11 cellular contexts compared by ENCODE assay signal in the genomic region with DNA sequence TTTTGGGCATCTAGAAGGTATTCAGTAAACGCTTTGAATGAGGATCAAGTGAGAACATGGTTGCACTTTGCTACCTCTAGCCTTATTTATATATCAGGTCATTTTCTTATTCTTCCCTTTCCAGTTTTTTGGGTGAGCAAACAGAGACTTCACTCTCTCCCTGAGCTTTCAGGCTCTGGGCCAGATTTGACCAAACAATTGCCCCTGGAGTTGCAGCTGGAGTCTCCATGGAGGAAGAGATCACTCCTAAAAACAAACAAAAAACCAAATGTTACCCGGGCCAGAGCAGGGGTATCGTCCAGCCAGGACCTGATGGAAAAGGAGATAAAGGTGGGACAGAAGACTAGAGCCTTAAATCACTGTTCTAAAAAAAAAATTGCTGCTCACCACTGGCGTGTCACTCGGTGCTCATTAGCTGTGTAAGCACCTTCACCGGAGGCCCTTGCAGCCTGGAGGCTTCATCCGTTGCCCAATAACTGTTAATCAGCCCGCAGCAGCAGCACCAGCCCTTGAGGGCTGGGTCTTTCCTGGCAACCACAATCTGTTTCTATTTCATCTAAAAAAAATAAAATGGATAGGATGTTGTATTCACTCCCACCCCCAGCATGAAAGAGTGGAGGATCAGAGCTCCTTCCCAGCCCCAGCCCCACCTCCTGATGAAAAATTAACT.
"Had no signal": no experiment of that assay in that cellular context is flagged by ENCODE, and none has a peak within 500 bp of the region (broad histone marks: within the 10 kb centered on the region; RNA-seq: fewer than 3 reads in every experiment).

No MANE protein-coding gene starts in this region.

- H3K4me2 ChIP-seq: hepatocyte had no signal

- H3K9me3 ChIP-seq: psoas muscle, sigmoid colon, spleen, upper lobe of left lung had no signal

- H2AFZ ChIP-seq: hepatocyte had no signal

- H3K4me3 ChIP-seq: hepatocyte, psoas muscle, sigmoid colon, spleen, upper lobe of left lung had no signal

- DNase-seq: activated CD4-positive, alpha-beta memory T cell treated with anti-CD3 and anti-CD28 coated beads, Interleukin-2, amount 10 ng/mL, durations not matched to agents 7 days and 5 days; activated CD4-positive, alpha-beta T cell treated with anti-CD3 and anti-CD28 coated beads for 4 hours; activated effector memory CD4-positive, alpha-beta T cell treated with Interleukin-2 at 50 U/mL for 16 hours; activated naive CD4-positive, alpha-beta T cell treated with anti-CD3 and anti-CD28 coated beads, Interleukin-2, amount 50 U/mL, for 16 hours; activated T-cell treated with anti-CD3 and anti-CD28 coated beads, Interleukin-2, amount 50 U/mL, for 4 hours; psoas muscle; sigmoid colon; spleen; stimulated activated naive CD8-positive, alpha-beta T cell treated with anti-CD3 and anti-CD28 coated beads, Interleukin-15, amount 100 ng/mL, for 72 hours; upper lobe of left lung had no signal

- H3K27ac ChIP-seq: hepatocyte, psoas muscle, sigmoid colon, spleen had no signal

- H3K36me3 ChIP-seq: sigmoid colon, spleen, upper lobe of left lung had no signal

- H3K4me1 ChIP-seq: spleen, upper lobe of left lung had no signal

- H3K27me3 ChIP-seq: hepatocyte, sigmoid colon, upper lobe of left lung had no signal
